ENCODE assay signal across 8 cellular contexts in genomic region chr7:127348247-127348631, GRCh38. TPM values are rescaled to one million over a fixed set of nuclear protein-coding genes. Genes with fewer than 3 reads are reported as not detected.
DNase-seq lines count a peak whose midpoint lies in the region; ATAC-seq and TF ChIP-seq lines count a peak whose summit lies in the region.

No MANE protein-coding gene starts in this region.

- BruUV-seq in Caco-2 (replicated peaks; lab: Mats Ljungman, UMichigan): no TSS peak
- no TSS peak for BruUV-seq in PC-3 (replicated peaks; lab: Mats Ljungman, UMichigan)

- H3K9ac ChIP-seq in PC-3 (ENCODE audit: low read length) (no peak overlapping the region; the same call in 1 of the 2 replicates), endocrine pancreas (ENCODE audit: control insufficient read depth, insufficient read depth, low read length) (peak overlapping the region; percentile 39), parathyroid adenoma (no peak overlapping the region)

- H2AFZ ChIP-seq in PC-3 (ENCODE audit: low read length) (peak overlapping the region; percentile 52; the same call in 1 of the 2 replicates), parathyroid adenoma (peak overlapping the region; percentile 65)

- H3K36me3 Mint-ChIP-seq in Caco-2 (ENCODE audit: insufficient read depth, unreplicated experiment): no peaks in the 10 kb centered on the region

- H3K27ac ChIP-seq in PC-3 (ENCODE audit: low read length) (no peak overlapping the region), parathyroid adenoma (no peak overlapping the region)

- H3K4me2 ChIP-seq in PC-3 (ENCODE audit: low read length): peak overlapping the region; percentile 64; the same call in 1 of the 2 replicates
- peak overlapping the region; percentile 53 for H3K4me2 ChIP-seq in parathyroid adenoma (ENCODE audit: low read length)

- H3K27me3 ChIP-seq in Caco-2 (replicated peaks; ENCODE audit: control insufficient read depth, insufficient read depth, low read length) (no peaks in the 10 kb centered on the region), PC-3 (ENCODE audit: low read length) (no peaks in the 10 kb centered on the region), endocrine pancreas (ENCODE audit: control insufficient read depth, insufficient read depth, low read length) (no peaks in the 10 kb centered on the region), parathyroid adenoma (ENCODE audit: control insufficient read depth, insufficient read depth, low read length) (no peaks in the 10 kb centered on the region)

- H3K9me3 ChIP-seq in Caco-2: no peaks in the 10 kb centered on the region
- no peaks in the 10 kb centered on the region for H3K9me3 ChIP-seq in PC-3 (ENCODE audit: low read length)
- H3K9me3 ChIP-seq in endocrine pancreas (ENCODE audit: control insufficient read depth, low read length): no peaks in the 10 kb centered on the region
- no peaks in the 10 kb centered on the region for H3K9me3 ChIP-seq in parathyroid adenoma (ENCODE audit: control insufficient read depth, low read length)

- H3K9me3 Mint-ChIP-seq in Caco-2 (ENCODE audit: unreplicated experiment): no peaks in the 10 kb centered on the region

- H3K4me3 ChIP-seq in Caco-2 (ENCODE audit: low read depth, low read length): peak overlapping the region; percentile 31
- H3K4me3 ChIP-seq in PC-3 (ENCODE audit: low read length): peak overlapping the region; percentile 37; the same call in 1 of the 2 replicates
- H3K4me3 ChIP-seq in endocrine pancreas (ENCODE audit: control insufficient read depth, insufficient read depth, low read length): peak overlapping the region; percentile 52
- H3K4me3 ChIP-seq in parathyroid adenoma (ENCODE audit: low read depth, low read length): no peak overlapping the region

- intact Hi-C loops in Caco-2 (cut with micrococcal nuclease; ENCODE audit: unreplicated experiment): loop anchor here (10.0 kb wide), 1 partner anchor 543 kb away; no protein-coding TSS in a partner anchor
- intact Hi-C loops in PC-3 (cut with micrococcal nuclease): loop anchor here (10.0 kb wide), 1 partner anchor 167 kb away; no protein-coding TSS in a partner anchor

- DNase-seq in Caco-2 (no peak), PC-3 (no peak), SK-N-DZ (ENCODE audit: low spot score) (no peak), mucosa of gallbladder (ENCODE audit: low spot score) (no peak), dedifferentiated amniotic fluid mesenchymal stem cell (ENCODE audit: extremely low spot score) (no peak)

- H3K27me3 Mint-ChIP-seq in Caco-2 (ENCODE audit: insufficient read depth, unreplicated experiment): peaks cover 13% of the 10 kb centered on the region

- no peaks in the 10 kb centered on the region for H3K9me2 ChIP-seq in PC-3 (replicated peaks; ENCODE audit: low read length)

- H3K79me2 ChIP-seq in PC-3 (ENCODE audit: low read length): no peaks in the 10 kb centered on the region
- H3K79me2 ChIP-seq in parathyroid adenoma: no peaks in the 10 kb centered on the region

- H3K27ac Mint-ChIP-seq in Caco-2 (ENCODE audit: unreplicated experiment): no peak overlapping the region

- ATAC-seq in PC-3 (peak; percentile 14), HG02840 (IDR thresholded peaks at IDR 0.05; ENCODE audit: low FRiP score, unreplicated experiment) (no peak)

- no peaks in the 10 kb centered on the region for H3K36me3 ChIP-seq in Caco-2 (ENCODE audit: control insufficient read depth, insufficient read depth, low read length)
- H3K36me3 ChIP-seq in PC-3 (ENCODE audit: low read depth, low read length): no peaks in the 10 kb centered on the region
- no peaks in the 10 kb centered on the region for H3K36me3 ChIP-seq in endocrine pancreas (ENCODE audit: control insufficient read depth, insufficient read depth, low read length)
- no peaks in the 10 kb centered on the region for H3K36me3 ChIP-seq in parathyroid adenoma (ENCODE audit: control insufficient read depth, insufficient read depth, low read length)

- peak overlapping the region; percentile 64 for H3K4me3 Mint-ChIP-seq in Caco-2 (ENCODE audit: unreplicated experiment)

- H3K4me1 ChIP-seq in Caco-2 (no peaks in the 10 kb centered on the region), PC-3 (ENCODE audit: insufficient read depth, low read length) (no peaks in the 10 kb centered on the region), endocrine pancreas (ENCODE audit: control insufficient read depth, insufficient read depth, low read length) (no peaks in the 10 kb centered on the region), parathyroid adenoma (no peaks in the 10 kb centered on the region)

- no peak for TF ChIP-seq CTCF in Caco-2 (IDR thresholded peaks at IDR 0.05; ENCODE audit: insufficient read depth in 1 of 2, low read depth in 1 of 2, low read length in 1 of 2, severe bottlenecking in 1 of 2, unreplicated experiment in 1 of 2)
- 0 out of 2 replicates have a peak, but pooled peaks have one; percentile 2 for TF ChIP-seq CTCF in PC-3 (conservative IDR thresholded peaks at IDR 0.05; ENCODE audit: low read depth, low read length)
- TF ChIP-seq CTCF in parathyroid adenoma (IDR thresholded peaks at IDR 0.05): no peak

- POLR2A ChIA-PET in Caco-2 (lab: Charles Lee) (no interaction called here), PC-3 (lab: Charles Lee; ENCODE audit: unreplicated experiment) (interaction anchor here (0.6 to 0.7 kb wide), 3 partner anchors 44 to 695 kb away, joined by 6 to 10 read pairs (median 7); partner anchors contain the start of genes ARF5 and ZNF800)

- CTCF ChIA-PET in Caco-2 (lab: Charles Lee): interaction anchor here (0.7 to 1.3 kb wide), 6 partner anchors 18 to 166 kb away, joined by 3 to 8 read pairs (median 4); partner anchors contain the start of gene ZNF800
- CTCF ChIA-PET in PC-3 (lab: Charles Lee): interaction anchor here (0.6 to 0.8 kb wide), 4 partner anchors 40 to 166 kb away, joined by 3 to 10 read pairs (median 5); no protein-coding TSS in a partner anchor

- H3K4me1 Mint-ChIP-seq in Caco-2 (ENCODE audit: low read depth, unreplicated experiment): no peaks in the 10 kb centered on the region

- H3F3A ChIP-seq in PC-3 (ENCODE audit: low read length, unreplicated experiment): no peaks in the 10 kb centered on the region

- H4K20me1 ChIP-seq in PC-3 (ENCODE audit: low read length): no peaks in the 10 kb centered on the region

RNA-seq across cellular contexts. Expression of gene ZNF800, which starts 44.3 kb away (rescaled TPM):
- total RNA-seq in Caco-2 (2022) (17.3 and 18.7 TPM in 2 replicates), PC-3 (2014; rRNA removed) (13.2 and 18.5 TPM in 2 replicates), mucosa of gallbladder (33.9 TPM)
- 6.8 and 8.8 TPM in 2 replicates for polyA plus RNA-seq in SK-N-DZ (2014; cell fraction: cytosol; rRNA removed)
- polyA plus RNA-seq in SK-N-DZ (2014; cell fraction: nucleus; rRNA removed): 10.6 and 13.0 TPM in 2 replicates
